Comparison of ENCODE assay signal across 15 cellular contexts in genomic region chr6:25472314-25472713, GRCh38.
A peak's percentile ranks its signal among the peaks of the same experiment; 100 is the strongest.
DNase-seq lines count a peak whose midpoint lies in the region; ATAC-seq and TF ChIP-seq lines count a peak whose summit lies in the region.
"Had no signal": no experiment of that assay in that cellular context is flagged by ENCODE, and none has a peak within 500 bp of the region (broad histone marks: within the 10 kb centered on the region; RNA-seq: fewer than 3 reads in every experiment).

No MANE protein-coding gene starts in this region.

- no peaks in the 10 kb centered on the region for H3K4me1 Mint-ChIP-seq in CD4-positive, alpha-beta T cell (ENCODE audit: low read depth)

- ATAC-seq in CD4-positive, alpha-beta T cell (ENCODE audit: poor library complexity): peak; percentile 41
- no peak for ATAC-seq in sciatic nerve
- ATAC-seq: stimulated activated naive CD8-positive, alpha-beta T cell treated with anti-CD3 and anti-CD28 coated beads, Interleukin-15, amount 100 ng/mL, for 72 hours had no signal

- H3K4me3 ChIP-seq in fibroblast of the aortic adventitia (ENCODE audit: low read depth, low read length): no peak overlapping the region
- H3K4me3 ChIP-seq: MG63 had no signal

- H3K27ac ChIP-seq in CD4-positive, alpha-beta T cell (ENCODE audit: low read depth, low read length): no peak overlapping the region
- H3K27ac ChIP-seq: parathyroid adenoma had no signal

- no peak for DNase-seq in CD4-positive, alpha-beta T cell
- DNase-seq in HEK293T (ENCODE audit: extremely low spot score): peak; percentile 24
- DNase-seq in SK-MEL-5 (ENCODE audit: low read depth, low spot score): peak; percentile 63
- no peak for DNase-seq in fibroblast of the aortic adventitia (ENCODE audit: low read depth)
- no peak for DNase-seq in inferior parietal cortex (ENCODE audit: extremely low spot score)
- DNase-seq in GM13976 (ENCODE audit: low spot score): no peak
- no peak for DNase-seq in sciatic nerve (ENCODE audit: low spot score)
- no peak for DNase-seq in activated CD4-positive, alpha-beta T cell treated with anti-CD3 and anti-CD28 coated beads, Interleukin-2, amount 50 U/mL, for 1 hour
- DNase-seq: activated naive CD8-positive, alpha-beta T cell treated with anti-CD3 and anti-CD28 coated beads for 36 hours; hippocampal formation; MG63; NCI-H526 treated with DMSO at 0.1 percent for 48 hours; stimulated activated CD4-positive, alpha-beta T cell treated with anti-CD3 and anti-CD28 coated beads, Interleukin-2, amount 100 ng/mL, for 48 hours; stimulated activated naive CD8-positive, alpha-beta T cell treated with anti-CD3 and anti-CD28 coated beads, Interleukin-15, amount 100 ng/mL, for 72 hours had no signal

- CTCF ChIA-PET in CD4-positive, alpha-beta T cell (lab: Charles Lee): no interaction called here
- CTCF ChIA-PET in HEK293T (lab: Yijun Ruan, JAX): interaction anchor here (1.1 kb wide), 1 partner anchor 17 kb away, joined by 3 read pairs; no protein-coding TSS in a partner anchor

- no peaks in the 10 kb centered on the region for H3K9me3 Mint-ChIP-seq in CD4-positive, alpha-beta T cell
- H3K9me3 Mint-ChIP-seq: activated naive CD8-positive, alpha-beta T cell treated with anti-CD3 and anti-CD28 coated beads for 36 hours; stimulated activated naive CD8-positive, alpha-beta T cell treated with anti-CD3 and anti-CD28 coated beads, Interleukin-15, amount 100 ng/mL, for 72 hours had no signal

- H3K4me3 Mint-ChIP-seq in CD4-positive, alpha-beta T cell: no peak overlapping the region
- H3K4me3 Mint-ChIP-seq: activated naive CD8-positive, alpha-beta T cell treated with anti-CD3 and anti-CD28 coated beads for 36 hours; stimulated activated naive CD8-positive, alpha-beta T cell treated with anti-CD3 and anti-CD28 coated beads, Interleukin-15, amount 100 ng/mL, for 72 hours had no signal

- H3K27me3 Mint-ChIP-seq in CD4-positive, alpha-beta T cell: no peaks in the 10 kb centered on the region
- H3K27me3 Mint-ChIP-seq: activated naive CD8-positive, alpha-beta T cell treated with anti-CD3 and anti-CD28 coated beads for 36 hours; stimulated activated naive CD8-positive, alpha-beta T cell treated with anti-CD3 and anti-CD28 coated beads, Interleukin-15, amount 100 ng/mL, for 72 hours had no signal

- TF ChIP-seq CTCF in CD4-positive, alpha-beta T cell (IDR thresholded peaks at IDR 0.05): peak; percentile 25
- TF ChIP-seq CTCF in fibroblast of the aortic adventitia (IDR thresholded peaks at IDR 0.05; ENCODE audit: insufficient read depth, low read length): peak; percentile 30
- TF ChIP-seq CTCF in GM13976 (IDR thresholded peaks at IDR 0.05; ENCODE audit: borderline replicate concordance, control extremely low read depth, extremely low read depth, insufficient read depth, missing control alignments): no peak

- no peaks in the 10 kb centered on the region for H3K9me3 ChIP-seq in CD4-positive, alpha-beta T cell (ENCODE audit: control insufficient read depth, low read length)
- H3K9me3 ChIP-seq: MG63 had no signal

- intact Hi-C loops in CD4-positive, alpha-beta T cell (cut with DNase I, micrococcal nuclease): loop anchor here in 1 of 2 experiments (5.0 kb wide), 1 partner anchor 195 kb away; the partner anchor contains the start of gene CARMIL1
- intact Hi-C loops in sciatic nerve (cut with DNase I): no loop called here

- H3K36me3 Mint-ChIP-seq in CD4-positive, alpha-beta T cell (ENCODE audit: low read depth): peaks cover 24% of the 10 kb centered on the region

- in situ Hi-C loops in SK-MEL-5 (cut with HindIII; ENCODE audit: low pct_unique_long_range_greater_than_20kb, low sequenced_read_pairs) (no loop called here), GM13976 (cut with MboI; ENCODE audit: low sequenced_read_pairs, unreplicated experiment) (no loop called here)

- no peaks in the 10 kb centered on the region for H3K27me3 ChIP-seq in CD4-positive, alpha-beta T cell (ENCODE audit: control insufficient read depth, insufficient read depth, low read length)
- H3K27me3 ChIP-seq: MG63 had no signal

- H3K27ac Mint-ChIP-seq in CD4-positive, alpha-beta T cell: no peak overlapping the region
- H3K27ac Mint-ChIP-seq: activated naive CD8-positive, alpha-beta T cell treated with anti-CD3 and anti-CD28 coated beads for 36 hours; stimulated activated naive CD8-positive, alpha-beta T cell treated with anti-CD3 and anti-CD28 coated beads, Interleukin-15, amount 100 ng/mL, for 72 hours had no signal

- POLR2A ChIA-PET in CD4-positive, alpha-beta T cell (lab: Charles Lee): no interaction called here
- POLR2A ChIA-PET in HEK293T (lab: Yijun Ruan, JAX): no interaction called here

TF ChIP-seq in HEK293T, 16 proteins besides CTCF, POLR2A, EP300 and RAD21:
- TF ChIP-seq SP1 (IDR thresholded peaks at IDR 0.05) (no peak), SUZ12 (IDR thresholded peaks at IDR 0.05) (no peak), FOXM1 (IDR thresholded peaks at IDR 0.05; ENCODE audit: borderline replicate concordance) (no peak), LEF1 (IDR thresholded peaks at IDR 0.05; ENCODE audit: borderline replicate concordance) (no peak), ARNT (IDR thresholded peaks at IDR 0.05) (no peak), PKNOX1 (IDR thresholded peaks at IDR 0.05) (no peak), ELF4 (IDR thresholded peaks at IDR 0.05) (no peak), HDGF (IDR thresholded peaks at IDR 0.05; ENCODE audit: borderline replicate concordance) (no peak), NFRKB (IDR thresholded peaks at IDR 0.05) (no peak)

Comparison
In these comparisons a context has a peak if more than half of its experiments do, and no peak if none do; other contexts are left out.
1. DNase-seq: peak in HEK293T (single experiment) and SK-MEL-5 (single experiment); none in CD4-positive, alpha-beta T cell (0 of 10), fibroblast of the aortic adventitia (single experiment), inferior parietal cortex (single experiment), GM13976 (single experiment), sciatic nerve (single experiment) and activated CD4-positive, alpha-beta T cell treated with anti-CD3 and anti-CD28 coated beads, Interleukin-2, amount 50 U/mL, for 1 hour (single experiment).